11 cellular contexts compared by ENCODE assay signal in the genomic region with DNA sequence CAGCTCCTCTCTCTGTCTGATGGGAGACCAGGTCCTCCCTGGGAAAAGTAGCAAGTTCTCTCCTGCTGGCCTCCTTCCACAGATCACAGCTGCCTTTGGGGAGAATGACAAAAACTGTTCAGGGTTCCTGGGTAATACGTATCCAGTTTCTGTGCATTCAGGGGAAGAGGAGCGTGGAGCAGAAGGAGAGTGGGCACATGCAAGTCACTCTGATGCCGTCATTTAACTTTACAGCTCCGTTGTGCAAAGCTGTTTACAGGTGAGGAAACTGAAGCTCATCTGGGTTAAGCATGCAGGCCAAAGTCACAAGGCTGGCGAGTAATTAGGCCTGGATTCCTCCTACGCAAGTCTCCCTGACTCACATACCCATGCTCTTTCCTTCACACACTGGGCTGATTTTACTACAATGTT. TPM values are rescaled to one million over a fixed set of nuclear protein-coding genes. Genes with fewer than 3 reads are reported as not detected.
DNase-seq lines count a peak whose midpoint lies in the region; ATAC-seq and TF ChIP-seq lines count a peak whose summit lies in the region.
"Had no signal": no experiment of that assay in that cellular context is flagged by ENCODE, and none has a peak within 500 bp of the region (broad histone marks: within the 10 kb centered on the region; RNA-seq: fewer than 3 reads in every experiment).

No MANE protein-coding gene starts in this region.

- H3K4me1 ChIP-seq in adipocyte (ENCODE audit: control insufficient read depth, insufficient read depth, low read length) (peaks cover 40% of the 10 kb centered on the region), foreskin keratinocyte (peaks cover 41% of the 10 kb centered on the region), skeletal muscle tissue (ENCODE audit: control insufficient read depth in 3 of 3, insufficient read depth in 3 of 3, low read length in 3 of 3) (peaks cover 3 to 17% (median 4%) of the 10 kb centered on the region in 3 donors)

- H3K4me1 Mint-ChIP-seq in activated T-cell treated with anti-CD3 and anti-CD28 coated beads, Interleukin-2, amount 50 U/mL, for 24 hours (ENCODE audit: low read depth): peaks cover 3% of the 10 kb centered on the region

- no peaks in the 10 kb centered on the region for H3K36me3 ChIP-seq in adipocyte (ENCODE audit: control insufficient read depth, insufficient read depth, low read length, severe bottlenecking)
- no peaks in the 10 kb centered on the region for H3K36me3 ChIP-seq in skeletal muscle tissue (ENCODE audit: control insufficient read depth in 3 of 3, insufficient read depth in 3 of 3, low read length in 3 of 3)
- H3K36me3 ChIP-seq: neutrophil had no signal

- no peaks in the 10 kb centered on the region for H3K36me3 Mint-ChIP-seq in activated T-cell treated with anti-CD3 and anti-CD28 coated beads, Interleukin-2, amount 50 U/mL, for 24 hours (ENCODE audit: low read depth)

- peaks cover 6% of the 10 kb centered on the region for H3K27me3 Mint-ChIP-seq in activated T-cell treated with anti-CD3 and anti-CD28 coated beads, Interleukin-2, amount 50 U/mL, for 24 hours

- H3K4me3 Mint-ChIP-seq in activated T-cell treated with anti-CD3 and anti-CD28 coated beads, Interleukin-2, amount 50 U/mL, for 24 hours: no peak overlapping the region

- no peak overlapping the region for H3K9ac ChIP-seq in adipocyte (ENCODE audit: low read length)
- no peak overlapping the region for H3K9ac ChIP-seq in skeletal muscle tissue (ENCODE audit: low read depth in 1 of 3, low read length in 3 of 3)

- no peak overlapping the region for H3K27ac Mint-ChIP-seq in activated T-cell treated with anti-CD3 and anti-CD28 coated beads, Interleukin-2, amount 50 U/mL, for 24 hours

- H3K4me3 ChIP-seq in adipocyte (ENCODE audit: low read length): no peak overlapping the region
- no peak overlapping the region for H3K4me3 ChIP-seq in skeletal muscle tissue (ENCODE audit: low read length in 3 of 3)

- peak overlapping the region; percentile 96 for H3K27ac ChIP-seq in foreskin keratinocyte
- peak overlapping the region; percentile 61 for H3K27ac ChIP-seq in skeletal muscle tissue (ENCODE audit: low read depth, low read length)
- H3K27ac ChIP-seq: neutrophil, VCaP had no signal

- peak; percentile 38 for ATAC-seq in foreskin keratinocyte
- ATAC-seq in GM19397 (IDR thresholded peaks at IDR 0.05; ENCODE audit: unreplicated experiment): no peak

- H3K9me3 ChIP-seq in adipocyte (ENCODE audit: control insufficient read depth, low read length): no peaks in the 10 kb centered on the region
- no peaks in the 10 kb centered on the region for H3K9me3 ChIP-seq in skeletal muscle tissue (ENCODE audit: control insufficient read depth in 3 of 3, low read length in 3 of 3)
- H3K9me3 ChIP-seq: neutrophil had no signal

- no peaks in the 10 kb centered on the region for H3K9me3 Mint-ChIP-seq in activated T-cell treated with anti-CD3 and anti-CD28 coated beads, Interleukin-2, amount 50 U/mL, for 24 hours

- no peak for TF ChIP-seq CTCF in foreskin keratinocyte (conservative IDR thresholded peaks at IDR 0.05)

- DNase-seq in GM04504 (ENCODE audit: low read depth): peak; percentile 72
- DNase-seq in adipocyte (ENCODE audit: low read depth): peak; percentile 27
- DNase-seq in foreskin keratinocyte: peak in 1 of 2 donors; percentile 82
- DNase-seq in activated T-cell treated with anti-CD3 and anti-CD28 coated beads, Interleukin-2, amount 50 U/mL, for 24 hours: no peak
- DNase-seq in NCI-H1930 (lab: John Stamatoyannopoulos, UW): no peak
- no peak for DNase-seq in activated naive CD4-positive, alpha-beta T cell treated with anti-CD3 and anti-CD28 coated beads, Interleukin-2, amount 50 U/mL, for 16 hours
- DNase-seq: NCI-H1105 treated with DMSO at 0.1 percent for 48 hours had no signal

- H3K27me3 ChIP-seq in adipocyte (replicated peaks; ENCODE audit: control insufficient read depth, insufficient read depth, low read length) (no peaks in the 10 kb centered on the region), foreskin keratinocyte (no peaks in the 10 kb centered on the region), skeletal muscle tissue (ENCODE audit: control insufficient read depth in 3 of 3, insufficient read depth in 3 of 3, low read length in 3 of 3) (no peaks in the 10 kb centered on the region)
- H3K27me3 ChIP-seq: neutrophil had no signal

RNA-seq across cellular contexts. Expression of a gene that starts 7.5 kb away (rescaled TPM):
- 79.5 and 87.6 TPM in 2 replicates for total RNA-seq in foreskin keratinocyte
- 69.3 and 72.8 TPM in 2 replicates for polyA plus RNA-seq in foreskin keratinocyte
- total RNA-seq in skeletal muscle tissue: 81.4 TPM

RNA-seq across cellular contexts. Expression of a gene that starts 51.5 kb away (rescaled TPM):
- not detected in 2 replicates for total RNA-seq in foreskin keratinocyte
- polyA plus RNA-seq in foreskin keratinocyte: not detected in 2 replicates
- 6.3 TPM for total RNA-seq in skeletal muscle tissue

Comparison
In these comparisons a context has a peak if more than half of its experiments do, and no peak if none do; other contexts are left out.
1. DNase-seq: peak in GM04504 (single experiment) and adipocyte (single experiment); none in activated T-cell treated with anti-CD3 and anti-CD28 coated beads, Interleukin-2, amount 50 U/mL, for 24 hours (single experiment), NCI-H1930 (0 of 2) and activated naive CD4-positive, alpha-beta T cell treated with anti-CD3 and anti-CD28 coated beads, Interleukin-2, amount 50 U/mL, for 16 hours (single experiment).